Comparison of ENCODE assay signal across 32 cellular contexts in the genomic region with DNA sequence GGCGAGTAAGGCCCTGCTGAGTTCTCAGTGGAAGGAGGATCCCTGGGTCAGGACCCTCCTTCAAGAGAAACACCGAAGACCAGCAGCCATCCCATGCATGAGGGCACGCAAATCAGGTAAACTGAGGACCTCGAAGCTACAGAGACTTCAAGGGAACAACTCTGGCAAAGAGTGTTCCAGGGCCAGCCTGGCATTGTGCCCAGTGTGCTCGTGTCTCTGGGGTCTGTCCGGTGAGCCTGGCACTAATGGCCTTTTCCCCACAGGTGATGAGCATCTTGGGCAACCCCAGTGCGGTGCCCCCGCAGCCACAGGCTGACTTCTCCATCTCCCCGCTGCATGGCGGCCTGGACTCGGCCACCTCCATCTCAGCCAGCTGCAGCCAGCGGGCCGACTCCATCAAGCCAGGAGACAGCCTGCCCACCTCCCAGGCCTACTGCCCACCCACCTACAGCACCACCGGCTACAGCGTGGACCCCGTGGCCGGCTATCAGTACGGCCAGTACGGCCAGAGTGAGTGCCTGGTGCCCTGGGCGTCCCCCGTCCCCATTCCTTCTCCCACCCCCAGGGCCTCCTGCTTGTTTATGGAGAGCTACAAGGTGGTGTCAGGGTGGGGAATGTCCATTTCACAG.
"Had no signal": no experiment of that assay in that cellular context is flagged by ENCODE, and none has a peak within 500 bp of the region (broad histone marks: within the 10 kb centered on the region; RNA-seq: fewer than 3 reads in every experiment).

No MANE protein-coding gene starts in this region.

- DNase-seq: activated B cell treated with CpG ODN at 0.5 μM for 24 hours; activated CD4-positive, alpha-beta memory T cell treated with anti-CD3 and anti-CD28 coated beads for 36 hours; activated CD4-positive, alpha-beta T cell treated with anti-CD3 and anti-CD28 coated beads for 4 hours; activated CD4-positive, alpha-beta T cell treated with anti-CD3 and anti-CD28 coated beads, Interleukin-2, amount 50 U/mL, for 1 hour; activated CD4-positive, CD25-positive, alpha-beta regulatory T cell treated with anti-CD3 and anti-CD28 coated beads, Interleukin-2, amount 50 U/mL, for 72 hours; activated CD8-positive, alpha-beta memory T cell treated with anti-CD3 and anti-CD28 coated beads, Interleukin-2, amount 50 U/mL, for 4 hours; activated effector memory CD4-positive, alpha-beta T cell treated with Interleukin-2 at 50 U/mL for 16 hours; activated naive CD8-positive, alpha-beta T cell treated with anti-CD3 and anti-CD28 coated beads, Interleukin-2, amount 10 ng/mL, durations not matched to agents 7 days and 5 days; activated T-cell treated with anti-CD3 and anti-CD28 coated beads for 4 hours; activated T-cell treated with anti-CD3 and anti-CD28 coated beads, Interleukin-2, amount 50 U/mL, for 48 hours; amygdala; body of pancreas; caudate nucleus; Kasumi-1; KG1; MG63; NCI-H1048; NCI-H146; NCI-H187; NCI-H2081; NCI-H2171 treated with DMSO at 0.1 percent for 48 hours; NCI-H2227 treated with DMSO at 0.1 percent for 48 hours; NCI-H446; NCI-H510A treated with DMSO at 0.1 percent for 48 hours; SIG-M5; T-cell; T-helper 17 cell had no signal

- ATAC-seq: body of pancreas, Panc1, SK-N-SH treated with all-trans-retinoic acid at 6 μM for 48 hours, T-cell, T-helper 17 cell had no signal

- FAIRE-seq: astrocyte had no signal

- H3K27ac ChIP-seq: body of pancreas, breast epithelium, VCaP had no signal

- H3K4me3 ChIP-seq: body of pancreas, breast epithelium, MG63 had no signal

- H3K27me3 ChIP-seq: body of pancreas, MG63 had no signal

- H3K4me1 ChIP-seq: body of pancreas, breast epithelium had no signal

- H3K9me3 ChIP-seq: body of pancreas, breast epithelium, MG63 had no signal

- H3K36me3 ChIP-seq: breast epithelium, MG63 had no signal
